Comparison of ENCODE assay signal across 1 cellular context in genomic region chr12:69738351-69739286, GRCh38.
TF ChIP-seq lines count a peak whose summit lies in the region.

Gene RAB3IP, plus strand, starts transcription at chr12:69738860. Its CDS starts 16,549 bp downstream, at chr12:69755409.

TF ChIP-seq in H1, 55 proteins besides CTCF, POLR2A, EP300 and RAD21 (continued from another document):
- TF ChIP-seq NANOG (IDR thresholded peaks at IDR 0.05; ENCODE audit: insufficient read depth, low read depth, low read length, poor library complexity, severe bottlenecking) (no peak), NRF1 (IDR thresholded peaks at IDR 0.05; ENCODE audit: low read depth, low read length) (peak; percentile 53), PHF8 (conservative IDR thresholded peaks at IDR 0.05; ENCODE audit: low read depth, low read length) (peak; percentile 72), EGR1 (IDR thresholded peaks at IDR 0.05; ENCODE audit: borderline replicate concordance, low read depth, low read length) (peak; percentile 41; the same call in 1 of the 2 replicates), ASH2L (IDR thresholded peaks at IDR 0.05; ENCODE audit: low read length) (peak; percentile 78), FOSL1 (IDR thresholded peaks at IDR 0.05; ENCODE audit: insufficient read depth, low read depth, low read length) (no peak), BACH1 (IDR thresholded peaks at IDR 0.05; ENCODE audit: low read length) (no peak), RNF2 (IDR thresholded peaks at IDR 0.05; ENCODE audit: borderline replicate concordance, low read depth, low read length, missing control alignments, poor library complexity, severe bottlenecking) (no peak), RBBP5 (IDR thresholded peaks at IDR 0.05; ENCODE audit: borderline replicate concordance, low read depth, low read length) (peak; percentile 91; the same call in 1 of the 2 replicates), POLR2AphosphoS5 (IDR thresholded peaks at IDR 0.05; ENCODE audit: low read depth, low read length) (peak; percentile 55; the same call in 1 of the 2 replicates), BRCA1 (IDR thresholded peaks at IDR 0.05; ENCODE audit: low read depth, low read length) (no peak), CHD2 (IDR thresholded peaks at IDR 0.05; ENCODE audit: low read length) (no peak), SRF (IDR thresholded peaks at IDR 0.05; ENCODE audit: low read depth, low read length) (no peak), TAF1 (IDR thresholded peaks at IDR 0.05; ENCODE audit: low read depth, low read length) (peak; percentile 56), TAF7 (optimal IDR thresholded peaks at IDR 0.05; ENCODE audit: borderline replicate concordance, low read depth, low read length) (peak; percentile 13), SIX5 (IDR thresholded peaks at IDR 0.05; ENCODE audit: low read depth, low read length) (no peak), CHD7 (IDR thresholded peaks at IDR 0.05; ENCODE audit: insufficient replicate concordance, low read length) (no peak), RXRA (IDR thresholded peaks at IDR 0.05; ENCODE audit: insufficient read depth, low read depth, low read length) (no peak), SP2 (IDR thresholded peaks at IDR 0.05; ENCODE audit: low read length) (no peak), ZNF274 (IDR thresholded peaks at IDR 0.05; ENCODE audit: borderline replicate concordance, extremely low read depth, low read length) (no peak)
